2 cellular contexts compared by ENCODE assay signal in the genomic region with DNA sequence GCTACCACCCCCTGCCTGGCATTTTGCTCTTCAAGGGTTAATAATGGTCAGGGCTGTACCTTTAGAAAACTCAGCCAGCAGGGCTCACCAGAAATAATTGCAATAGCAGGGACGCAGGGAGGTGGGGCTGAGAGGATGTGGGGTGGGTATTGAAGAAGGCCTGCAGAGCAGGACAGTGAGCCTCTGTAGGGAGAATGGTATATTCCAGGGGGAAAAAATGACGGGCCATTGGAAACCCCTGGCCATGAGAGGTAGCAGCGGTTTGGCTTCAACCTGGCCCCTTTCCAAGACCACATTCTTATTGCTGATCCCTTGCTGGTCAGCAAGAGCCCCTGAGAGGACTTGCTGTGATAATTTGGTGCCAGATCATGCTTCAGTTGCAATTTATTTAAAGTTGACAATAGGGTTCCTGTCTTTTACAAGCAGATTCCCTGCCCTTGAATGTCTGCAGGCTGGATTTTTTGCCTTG.
TF ChIP-seq lines count a peak whose summit lies in the region.

No MANE protein-coding gene starts in this region.

TF ChIP-seq in A549, 52 proteins besides CTCF, POLR2A, EP300 and RAD21:
- TF ChIP-seq PBX3 (IDR thresholded peaks at IDR 0.05), result no peak
- TF ChIP-seq SMC3 (IDR thresholded peaks at IDR 0.05), result no peak

TF ChIP-seq in HCT116, 20 proteins besides CTCF, POLR2A, EP300 and RAD21 (continued from another document):
- TF ChIP-seq ATF3 (IDR thresholded peaks at IDR 0.05), result no peak
- TF ChIP-seq SRF (IDR thresholded peaks at IDR 0.05; ENCODE audit: low read depth), result no peak
TF ChIP-seq in HCT116: peak in this region for 0.
